Comparison of ENCODE assay signal across 8 cellular contexts in the genomic region with DNA sequence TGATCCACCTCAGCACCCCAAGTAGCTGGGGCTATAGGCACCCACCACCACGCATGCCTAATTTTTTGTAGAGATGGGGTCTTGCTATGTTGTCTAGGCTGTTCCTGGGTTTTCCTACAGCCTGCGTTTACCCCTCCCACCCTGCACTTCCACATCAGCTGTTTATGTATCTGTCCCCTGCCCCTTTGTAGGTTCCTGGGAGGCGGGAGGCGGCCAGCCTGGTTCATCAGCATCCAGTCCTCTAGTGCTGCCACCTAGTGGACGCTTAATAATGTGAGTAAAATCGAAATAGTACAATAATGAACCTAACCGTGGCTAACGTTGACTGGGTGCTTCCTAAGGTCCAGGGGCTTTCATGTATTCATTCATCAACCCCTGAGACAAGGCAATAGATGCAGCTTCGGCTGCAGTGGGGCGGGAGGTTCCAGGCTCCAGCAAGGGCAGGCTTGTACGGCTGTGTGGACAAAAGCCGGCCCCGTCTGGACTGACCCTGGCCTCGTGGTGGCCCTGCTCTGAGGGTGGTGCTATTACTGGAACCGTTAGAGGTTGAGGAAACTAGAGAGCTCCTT. TPM values are rescaled to one million over a fixed set of nuclear protein-coding genes. Genes with fewer than 3 reads are reported as not detected.
A peak's percentile ranks its signal among the peaks of the same experiment; 100 is the strongest.
DNase-seq lines count a peak whose midpoint lies in the region; ATAC-seq and TF ChIP-seq lines count a peak whose summit lies in the region.

No MANE protein-coding gene starts in this region.

- H3K27me3 Mint-ChIP-seq in activated CD4-positive, alpha-beta memory T cell treated with anti-CD3 and anti-CD28 coated beads for 36 hours, result no peaks in the 10 kb centered on the region
- H3K27me3 Mint-ChIP-seq in endodermal cell (ENCODE audit: insufficient read depth), result no peaks in the 10 kb centered on the region
- H3K27me3 Mint-ChIP-seq in stimulated activated naive CD8-positive, alpha-beta T cell treated with anti-CD3 and anti-CD28 coated beads, Interleukin-15, amount 100 ng/mL, for 72 hours, result no peaks in the 10 kb centered on the region

- H3K9ac ChIP-seq in endodermal cell (ENCODE audit: extremely low read depth, low read length, poor library complexity, severe bottlenecking), result no peak overlapping the region

- no peak overlapping the region for H3K4me3 ChIP-seq in HFF-Myc (replicated peaks; ENCODE audit: low read depth, low read length)
- no peak overlapping the region for H3K4me3 ChIP-seq in endodermal cell (ENCODE audit: low read length)
- H3K4me3 ChIP-seq in mucosa of descending colon, result no peak overlapping the region

- H3K36me3 ChIP-seq in endodermal cell (ENCODE audit: control insufficient read depth, insufficient read depth, low read length) (no peaks in the 10 kb centered on the region), mucosa of descending colon (ENCODE audit: low read depth) (no peaks in the 10 kb centered on the region)

- peak; percentile 77 for TF ChIP-seq CTCF in HFF-Myc (IDR thresholded peaks at IDR 0.05; ENCODE audit: low read depth, low read length, missing control alignments)
- TF ChIP-seq CTCF in endodermal cell (conservative IDR thresholded peaks at IDR 0.05), result peak; percentile 84
- TF ChIP-seq CTCF in mucosa of descending colon (IDR thresholded peaks at IDR 0.05), result peak; percentile 33

- DNase-seq in CD1c-positive myeloid dendritic cell (ENCODE audit: extremely low spot score), result peak; percentile 77
- DNase-seq in HFF-Myc (ENCODE audit: extremely low read depth, low read depth), result peak; percentile 33
- DNase-seq in NCI-H748 treated with DMSO at 0.1 percent for 48 hours (lab: John Stamatoyannopoulos, UW), result peak; percentile 45
- DNase-seq in activated CD4-positive, alpha-beta memory T cell treated with anti-CD3 and anti-CD28 coated beads for 36 hours, result peak; percentile 57
- DNase-seq in endodermal cell, result peak; percentile 93
- DNase-seq in mucosa of descending colon, result peak in 2 of 3 donors; percentile 47 to 85
- peak; percentile 59 to 61 for DNase-seq in stimulated activated naive CD8-positive, alpha-beta T cell treated with anti-CD3 and anti-CD28 coated beads, Interleukin-15, amount 100 ng/mL, for 72 hours

- H3K4me3 Mint-ChIP-seq in activated CD4-positive, alpha-beta memory T cell treated with anti-CD3 and anti-CD28 coated beads for 36 hours, result no peak overlapping the region
- H3K4me3 Mint-ChIP-seq in endodermal cell, result no peak overlapping the region
- H3K4me3 Mint-ChIP-seq in stimulated activated naive CD8-positive, alpha-beta T cell treated with anti-CD3 and anti-CD28 coated beads, Interleukin-15, amount 100 ng/mL, for 72 hours, result peak overlapping the region in 1 of 2 donors; percentile 36

- CTCF ChIA-PET in activated CD4-positive, alpha-beta memory T cell treated with anti-CD3 and anti-CD28 coated beads for 36 hours (lab: Charles Lee), result interaction anchor here (0.5 to 2.0 kb wide), 9 partner anchors 9 to 1602 kb away, joined by 3 to 7 read pairs (median 4); no protein-coding TSS in a partner anchor

- ATAC-seq in mucosa of descending colon, result peak; percentile 84
- ATAC-seq in stimulated activated naive CD8-positive, alpha-beta T cell treated with anti-CD3 and anti-CD28 coated beads, Interleukin-15, amount 100 ng/mL, for 72 hours, result peak; percentile 84
- no peak for ATAC-seq in HG03342 (IDR thresholded peaks at IDR 0.05; ENCODE audit: unreplicated experiment)

- H3K36me3 Mint-ChIP-seq in activated CD4-positive, alpha-beta memory T cell treated with anti-CD3 and anti-CD28 coated beads for 36 hours, result no peaks in the 10 kb centered on the region
- H3K36me3 Mint-ChIP-seq in endodermal cell (ENCODE audit: low read depth), result no peaks in the 10 kb centered on the region

- no peak overlapping the region for H3K27ac ChIP-seq in endodermal cell (ENCODE audit: low read depth, low read length)

- H3K9me3 Mint-ChIP-seq in activated CD4-positive, alpha-beta memory T cell treated with anti-CD3 and anti-CD28 coated beads for 36 hours, result no peaks in the 10 kb centered on the region
- H3K9me3 Mint-ChIP-seq in endodermal cell, result no peaks in the 10 kb centered on the region
- H3K9me3 Mint-ChIP-seq in stimulated activated naive CD8-positive, alpha-beta T cell treated with anti-CD3 and anti-CD28 coated beads, Interleukin-15, amount 100 ng/mL, for 72 hours, result no peaks in the 10 kb centered on the region

- peaks cover 5% of the 10 kb centered on the region for H3K4me1 Mint-ChIP-seq in activated CD4-positive, alpha-beta memory T cell treated with anti-CD3 and anti-CD28 coated beads for 36 hours (ENCODE audit: low read depth)
- peaks cover 5% of the 10 kb centered on the region for H3K4me1 Mint-ChIP-seq in endodermal cell
- H3K4me1 Mint-ChIP-seq in stimulated activated naive CD8-positive, alpha-beta T cell treated with anti-CD3 and anti-CD28 coated beads, Interleukin-15, amount 100 ng/mL, for 72 hours, result peaks cover 7% of the 10 kb centered on the region

- H3K27ac Mint-ChIP-seq in activated CD4-positive, alpha-beta memory T cell treated with anti-CD3 and anti-CD28 coated beads for 36 hours, result no peak overlapping the region
- no peak overlapping the region for H3K27ac Mint-ChIP-seq in endodermal cell
- peak overlapping the region; percentile 1 to 59 for H3K27ac Mint-ChIP-seq in stimulated activated naive CD8-positive, alpha-beta T cell treated with anti-CD3 and anti-CD28 coated beads, Interleukin-15, amount 100 ng/mL, for 72 hours

- POLR2A ChIA-PET in activated CD4-positive, alpha-beta memory T cell treated with anti-CD3 and anti-CD28 coated beads for 36 hours (lab: Charles Lee), result no interaction called here

- 60 to 94% methylated on average over 2 to 15 of the region's 15 CpGs for WGBS in endodermal cell (ENCODE audit: insufficient coverage in 1 of 2, insufficient read length in 1 of 2), 2 experiments

- H3K4me1 ChIP-seq in endodermal cell (ENCODE audit: control insufficient read depth, insufficient read depth, low read length), result peaks cover 3% of the 10 kb centered on the region
- no peaks in the 10 kb centered on the region for H3K4me1 ChIP-seq in mucosa of descending colon (ENCODE audit: low read depth)

- intact Hi-C loops in activated CD4-positive, alpha-beta memory T cell treated with anti-CD3 and anti-CD28 coated beads for 36 hours (cut with micrococcal nuclease), result no loop called here
- intact Hi-C loops in mucosa of descending colon (cut with DNase I, micrococcal nuclease), result no loop called here

- no peaks in the 10 kb centered on the region for H3K9me3 ChIP-seq in endodermal cell (ENCODE audit: control insufficient read depth, low read length)
- H3K9me3 ChIP-seq in mucosa of descending colon, result no peaks in the 10 kb centered on the region

- no peaks in the 10 kb centered on the region for H3K27me3 ChIP-seq in endodermal cell (ENCODE audit: control insufficient read depth, insufficient read depth, low read length, poor library complexity, severe bottlenecking)

RNA-seq across cellular contexts. Expression of a gene that starts 1.2 kb away (rescaled TPM):
- total RNA-seq in activated CD4-positive, alpha-beta memory T cell treated with anti-CD3 and anti-CD28 coated beads for 36 hours, result not detected
- under 1 TPM; 0.51 to 0.77 TPM for total RNA-seq in endodermal cell
- polyA plus RNA-seq in endodermal cell (2013, experiment 1 of 2), result 2.2 TPM
- 4.4 TPM for polyA plus RNA-seq in endodermal cell (2013, experiment 2 of 2)
- total RNA-seq in mucosa of descending colon, result not detected

Comparison
In these comparisons a context has a peak if more than half of its experiments do, and no peak if none do; other contexts are left out.
1. DNase-seq: peak in every context shown above with its lines; median percentile 93 in endodermal cell; 77 in CD1c-positive myeloid dendritic cell; 66 in mucosa of descending colon; 60 in stimulated activated naive CD8-positive, alpha-beta T cell treated with anti-CD3 and anti-CD28 coated beads, Interleukin-15, amount 100 ng/mL, for 72 hours; 57 in activated CD4-positive, alpha-beta memory T cell treated with anti-CD3 and anti-CD28 coated beads for 36 hours; 45 in NCI-H748 treated with DMSO at 0.1 percent for 48 hours; 33 in HFF-Myc.
2. CTCF ChIP-seq: peak in every context shown above with its lines; median percentile 84 in endodermal cell; 77 in HFF-Myc; 33 in mucosa of descending colon.
3. H3K27ac Mint-ChIP-seq: peak in stimulated activated naive CD8-positive, alpha-beta T cell treated with anti-CD3 and anti-CD28 coated beads, Interleukin-15, amount 100 ng/mL, for 72 hours (2 of 2); none in activated CD4-positive, alpha-beta memory T cell treated with anti-CD3 and anti-CD28 coated beads for 36 hours (single experiment) and endodermal cell (single experiment).